Comparison of ENCODE assay signal across 8 cellular contexts in the genomic region with DNA sequence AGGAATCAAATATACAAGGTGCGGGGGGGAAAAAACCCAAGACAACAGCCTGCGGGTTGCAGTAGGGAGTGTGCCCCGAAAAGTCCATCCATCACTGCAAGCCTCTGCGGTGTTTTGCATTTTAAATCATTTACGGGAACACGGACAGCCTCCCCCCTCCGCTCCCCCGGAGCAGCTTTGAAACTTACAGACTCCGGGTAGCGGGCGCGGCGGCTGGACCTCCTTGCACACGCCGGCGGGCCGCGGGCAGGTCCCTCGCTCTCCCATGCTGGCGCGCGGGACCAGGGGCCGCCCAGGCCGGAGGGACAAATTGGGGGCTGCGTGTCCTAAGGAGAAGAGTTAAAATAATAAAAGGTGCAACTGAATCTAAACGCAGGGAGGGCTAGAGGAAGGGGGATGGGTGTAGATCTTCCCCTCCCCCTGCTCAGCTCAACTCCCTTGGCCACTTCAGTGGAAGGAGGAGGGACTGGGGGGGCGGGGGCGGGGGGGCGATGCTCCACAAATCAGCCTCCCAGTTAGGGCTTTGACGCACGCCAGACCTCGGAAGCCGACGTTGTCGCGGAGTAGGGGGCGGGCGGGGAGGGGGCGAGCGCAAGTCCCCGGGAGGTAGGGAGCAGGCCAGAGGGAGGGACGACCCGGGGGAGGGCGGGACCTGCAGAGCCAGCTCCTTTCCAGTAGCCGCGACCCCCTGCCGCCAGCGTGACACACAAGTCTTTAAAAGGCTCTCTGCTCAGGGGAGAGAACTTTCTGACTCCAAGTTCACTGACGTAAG. TPM values are rescaled to one million over a fixed set of nuclear protein-coding genes. Genes with fewer than 3 reads are reported as not detected.
DNase-seq lines count a peak whose midpoint lies in the region; ATAC-seq and TF ChIP-seq lines count a peak whose summit lies in the region.

Gene KCNJ8 (minus strand): TSS at position 349 of the 772 bp plus-strand sequence. CDS start 1,090 bp downstream, outside the sequence.

- H4K20me1 ChIP-seq in SK-N-SH (ENCODE audit: insufficient read depth) (no peaks in the 10 kb centered on the region), PC-9 (ENCODE audit: insufficient read depth) (no peaks in the 10 kb centered on the region)

- peak within 1 kb of the TSS in 9 of 10 donors; percentile 34 to 82 (median 69) for H3K4me3 Mint-ChIP-seq in naive thymus-derived CD4-positive, alpha-beta T cell

- H3K9ac ChIP-seq in SK-N-SH, result no peak within 1 kb of the TSS

- intact Hi-C loops in naive thymus-derived CD4-positive, alpha-beta T cell (cut with micrococcal nuclease), result no loop called here
- intact Hi-C loops in PC-9 (cut with micrococcal nuclease; ENCODE audit: unreplicated experiment), result no loop called here

- no TSS peak for BruUV-seq in PC-9 (replicated peaks; lab: Mats Ljungman, UMichigan)

- H3K79me2 ChIP-seq in SK-N-SH (ENCODE audit: insufficient read depth), result no peaks in the 10 kb centered on the region
- H3K79me2 ChIP-seq in PC-9 (ENCODE audit: low read depth), result no peaks in the 10 kb centered on the region

- peak within 1 kb of the TSS in 1 of 2 experiments; percentile 86; a peak in 2 of 4 replicates for H3K27ac ChIP-seq in SK-N-SH (ENCODE audit: low read depth in 2 of 2, low read length in 1 of 2)
- no peak within 1 kb of the TSS for H3K27ac ChIP-seq in naive thymus-derived CD4-positive, alpha-beta T cell (ENCODE audit: low read depth, low read length)
- H3K27ac ChIP-seq in PC-9, result no peak within 1 kb of the TSS

- no peak; the same call in 1 of the 2 replicates for TF ChIP-seq RAD21 in SK-N-SH (IDR thresholded peaks at IDR 0.05; ENCODE audit: low read length)

- H3K4me2 ChIP-seq in SK-N-SH, result peak within 1 kb of the TSS; percentile 74
- H3K4me2 ChIP-seq in PC-9, result no peak within 1 kb of the TSS

- H3K4me3 ChIP-seq in SK-N-SH (ENCODE audit: low read depth in 2 of 2, low read length in 1 of 2), result peak within 1 kb of the TSS; percentile 50 to 62
- H3K4me3 ChIP-seq in fibroblast of the aortic adventitia (ENCODE audit: low read depth, low read length), result peak within 1 kb of the TSS; percentile 73
- no peak within 1 kb of the TSS for H3K4me3 ChIP-seq in naive thymus-derived CD4-positive, alpha-beta T cell (ENCODE audit: low read length)
- H3K4me3 ChIP-seq in PC-9, result no peak within 1 kb of the TSS

- no peak for TF ChIP-seq EP300 in SK-N-SH (IDR thresholded peaks at IDR 0.05; ENCODE audit: borderline replicate concordance in 1 of 2, low read depth in 1 of 2, low read length in 1 of 2)

- peaks cover 0 to 2% (median 0%) of the 10 kb centered on the region in 5 donors for H3K36me3 Mint-ChIP-seq in naive thymus-derived CD4-positive, alpha-beta T cell

- H3K9me2 ChIP-seq in SK-N-SH, result no peaks in the 10 kb centered on the region
- H3K9me2 ChIP-seq in PC-9 (ENCODE audit: insufficient read depth), result no peaks in the 10 kb centered on the region

- POLR2A ChIA-PET in SK-N-SH (lab: Yijun Ruan, JAX), result interaction anchor here (0.7 to 1.0 kb wide), 3 partner anchors 10 to 174 kb away, joined by 3 read pairs; no protein-coding TSS in a partner anchor
- POLR2A ChIA-PET in naive thymus-derived CD4-positive, alpha-beta T cell (lab: Charles Lee), result no interaction called here
- POLR2A ChIA-PET in PC-9 (lab: Charles Lee; ENCODE audit: unreplicated experiment), result no interaction called here

- H3K4me1 ChIP-seq in SK-N-SH (ENCODE audit: control insufficient read depth in 1 of 2, insufficient read depth in 2 of 2, low read depth in 1 of 2, low read length in 1 of 2) (peaks cover 0 to 9% of the 10 kb centered on the region in 2 experiments; a peak in 3 of 4 replicates), PC-9 (replicated peaks; ENCODE audit: insufficient read depth) (no peaks in the 10 kb centered on the region)
- H3K4me1 ChIP-seq in naive thymus-derived CD4-positive, alpha-beta T cell (ENCODE audit: control insufficient read depth in 2 of 2, insufficient read depth in 2 of 2, low read length in 2 of 2), result no peaks in the 10 kb centered on the region

- no peaks in the 10 kb centered on the region for H3K9me3 Mint-ChIP-seq in naive thymus-derived CD4-positive, alpha-beta T cell

- H3K9me3 ChIP-seq in SK-N-SH, result no peaks in the 10 kb centered on the region
- H3K9me3 ChIP-seq in naive thymus-derived CD4-positive, alpha-beta T cell (ENCODE audit: control insufficient read depth in 2 of 3, low read length in 3 of 3), result no peaks in the 10 kb centered on the region
- no peaks in the 10 kb centered on the region for H3K9me3 ChIP-seq in PC-9 (ENCODE audit: insufficient read depth, low read depth)

- H2AFZ ChIP-seq in SK-N-SH (ENCODE audit: low read depth) (peak within 1 kb of the TSS; percentile 91; the same call in 1 of the 2 replicates), PC-9 (no peak within 1 kb of the TSS)

- peak; percentile 37 for ATAC-seq in naive thymus-derived CD4-positive, alpha-beta T cell
- no peak for ATAC-seq in GM19395 (IDR thresholded peaks at IDR 0.05; ENCODE audit: unreplicated experiment)

- H3K36me3 ChIP-seq in SK-N-SH (replicated peaks in 1 of 2; ENCODE audit: control insufficient read depth in 1 of 2, insufficient read depth in 2 of 2, low read length in 1 of 2) (peaks cover 0 to 4% of the 10 kb centered on the region in 2 experiments), PC-9 (ENCODE audit: low read depth) (no peaks in the 10 kb centered on the region)
- no peaks in the 10 kb centered on the region for H3K36me3 ChIP-seq in naive thymus-derived CD4-positive, alpha-beta T cell (ENCODE audit: control insufficient read depth in 2 of 3, insufficient read depth in 3 of 3, low read length in 3 of 3)

- CTCF ChIA-PET in SK-N-SH (lab: Yijun Ruan, JAX), result interaction anchor here (1.5 to 3.2 kb wide), 5 partner anchors 9 to 215 kb away, joined by 3 to 18 read pairs (median 8); no protein-coding TSS in a partner anchor
- CTCF ChIA-PET in naive thymus-derived CD4-positive, alpha-beta T cell (lab: Charles Lee), result no interaction called here
- CTCF ChIA-PET in PC-9 (lab: Charles Lee), result no interaction called here

- TF ChIP-seq CTCF in SK-N-SH (IDR thresholded peaks at IDR 0.05), result no peak
- no peak for TF ChIP-seq CTCF in fibroblast of the aortic adventitia (IDR thresholded peaks at IDR 0.05; ENCODE audit: insufficient read depth, low read length)
- TF ChIP-seq CTCF in PC-9 (conservative IDR thresholded peaks at IDR 0.05), result no peak
- TF ChIP-seq CTCF in GM20000 (IDR thresholded peaks at IDR 0.05; ENCODE audit: extremely low read depth, missing control alignments), result no peak

- H3F3A ChIP-seq in SK-N-SH (replicated peaks; ENCODE audit: insufficient read depth) (no peaks in the 10 kb centered on the region), PC-9 (ENCODE audit: insufficient read depth, low read depth) (no peaks in the 10 kb centered on the region)

- DNase-seq in HCEC 1CT, result peak; percentile 48
- DNase-seq in SK-N-SH, result peak; percentile 87
- DNase-seq in fibroblast of the aortic adventitia (ENCODE audit: low read depth), result peak; percentile 68
- no peak for DNase-seq in naive thymus-derived CD4-positive, alpha-beta T cell
- no peak for DNase-seq in PC-9
- no peak for DNase-seq in GM20000 (ENCODE audit: low spot score)
- no peak for DNase-seq in NCI-H2029 treated with DMSO at 0.1 percent for 48 hours (lab: John Stamatoyannopoulos, UW)

- WGBS in SK-N-SH (ENCODE audit: low lambda C conversion rate), result 2% methylated on average over 34 of the region's 49 CpGs

- peaks cover 10% of the 10 kb centered on the region for H3K27me3 ChIP-seq in SK-N-SH (ENCODE audit: insufficient read depth)
- peaks cover 0 to 13% of the 10 kb centered on the region in 2 donors for H3K27me3 ChIP-seq in naive thymus-derived CD4-positive, alpha-beta T cell (ENCODE audit: control insufficient read depth in 2 of 2, insufficient read depth in 2 of 2, low read length in 2 of 2)
- H3K27me3 ChIP-seq in PC-9 (ENCODE audit: insufficient read depth, low read depth), result no peaks in the 10 kb centered on the region

- no peak within 1 kb of the TSS for H3K27ac Mint-ChIP-seq in naive thymus-derived CD4-positive, alpha-beta T cell

- H3K4me1 Mint-ChIP-seq in naive thymus-derived CD4-positive, alpha-beta T cell, result peaks cover 0 to 23% (median 18%) of the 10 kb centered on the region in 7 donors

- peaks cover 51 to 73% (median 58%) of the 10 kb centered on the region in 5 donors for H3K27me3 Mint-ChIP-seq in naive thymus-derived CD4-positive, alpha-beta T cell

TF ChIP-seq in SK-N-SH, 30 proteins besides CTCF, POLR2A, EP300 and RAD21:
- TF ChIP-seq PBX3 (IDR thresholded peaks at IDR 0.05) (no peak), CHD2 (IDR thresholded peaks at IDR 0.05; ENCODE audit: low read length, partially characterized antibody) (peak; percentile 79)
TF ChIP-seq in SK-N-SH: peak in this region for 1.

RNA-seq across cellular contexts. Expression of gene KCNJ8, which starts in this region (rescaled TPM):
- 0.15 and 0.37 TPM in 2 replicates for polyA plus RNA-seq in SK-N-SH (2012; rRNA removed)
- 0.21 and 0.55 TPM in 2 replicates for polyA plus RNA-seq in SK-N-SH (2012; cell fraction: cytosol; rRNA removed)
- polyA plus RNA-seq in SK-N-SH (2012; cell fraction: nucleus; rRNA removed), result 0.04 and 0.36 TPM in 2 replicates
- total RNA-seq in fibroblast of the aortic adventitia (ENCODE audit: low replicate concordance) (2.1 and 5.6 TPM in 2 replicates), PC-9 (2021) (not detected in 2 replicates)
- total RNA-seq in naive thymus-derived CD4-positive, alpha-beta T cell, result not detected
- polyA plus RNA-seq in naive thymus-derived CD4-positive, alpha-beta T cell, result not detected

Comparison
In these comparisons a context has a peak if more than half of its experiments do, and no peak if none do; other contexts are left out.
1. Peak in DNase-seq, H3K4me3 ChIP-seq and H3K4me2 ChIP-seq in SK-N-SH; RNA of the gene not detected or under 1 TPM.
2. Peak in ATAC-seq in naive thymus-derived CD4-positive, alpha-beta T cell; RNA of the gene not detected or under 1 TPM.
3. DNase-seq: peak in HCEC 1CT (single experiment) and fibroblast of the aortic adventitia (single experiment); none in naive thymus-derived CD4-positive, alpha-beta T cell (0 of 9), PC-9 (0 of 2), GM20000 (single experiment) and NCI-H2029 treated with DMSO at 0.1 percent for 48 hours (single experiment).